Comparison of ENCODE assay signal across 1 cellular context in genomic region chr2:159615187-159615935, GRCh38.
TF ChIP-seq lines count a peak whose summit lies in the region.

No MANE protein-coding gene starts in this region.

TF ChIP-seq in HepG2, 621 proteins besides CTCF, POLR2A, EP300 and RAD21 (continued from another document):
- TF ChIP-seq ZNF878 (CRISPR knock-in tag; IDR thresholded peaks at IDR 0.05) = 0 out of 2 replicates have a peak, but pooled peaks have one; percentile 82
- no peak for TF ChIP-seq ZNF260 (CRISPR knock-in tag; IDR thresholded peaks at IDR 0.05; ENCODE audit: borderline replicate concordance, low read depth)
- peak; percentile 26; the same call in 1 of the 2 replicates for TF ChIP-seq YEATS4 (CRISPR knock-in tag; IDR thresholded peaks at IDR 0.05; ENCODE audit: borderline replicate concordance)
- TF ChIP-seq NKX3-1 (CRISPR knock-in tag; IDR thresholded peaks at IDR 0.05) = no peak
- TF ChIP-seq HNRNPUL1 (IDR thresholded peaks at IDR 0.05; ENCODE audit: low read depth, low read length) = no peak
- TF ChIP-seq ZNF576 (CRISPR knock-in tag; IDR thresholded peaks at IDR 0.05) = no peak
- no peak for TF ChIP-seq ZNF883 (CRISPR knock-in tag; IDR thresholded peaks at IDR 0.05; ENCODE audit: not compliant biosample characterization)
- no peak for TF ChIP-seq SYNCRIP (IDR thresholded peaks at IDR 0.05; ENCODE audit: insufficient read depth, low read depth, low read length)
- no peak for TF ChIP-seq ZFP36L2 (CRISPR knock-in tag; IDR thresholded peaks at IDR 0.05)
- peak; percentile 23 for TF ChIP-seq TAF15 (IDR thresholded peaks at IDR 0.05; ENCODE audit: low read depth, low read length, poor library complexity, severe bottlenecking)
- peak; percentile 58; the same call in 1 of the 2 replicates for TF ChIP-seq CSRNP1 (CRISPR knock-in tag; IDR thresholded peaks at IDR 0.05)
- TF ChIP-seq ZNF12 (CRISPR knock-in tag; IDR thresholded peaks at IDR 0.05) = peak; percentile 59; the same call in 1 of the 2 replicates
- TF ChIP-seq ZNF616 (CRISPR knock-in tag; IDR thresholded peaks at IDR 0.05; ENCODE audit: low read depth) = no peak
- no peak for TF ChIP-seq ZNF513 (CRISPR knock-in tag; conservative IDR thresholded peaks at IDR 0.05)
- peak; percentile 12 for TF ChIP-seq TBL1XR1 (IDR thresholded peaks at IDR 0.05; ENCODE audit: borderline replicate concordance, low read length, partially characterized antibody)
- TF ChIP-seq ZNF275 (CRISPR knock-in tag; IDR thresholded peaks at IDR 0.05; ENCODE audit: borderline replicate concordance) = 0 out of 2 replicates have a peak, but pooled peaks have one; percentile 29
- TF ChIP-seq, protein P1, sequence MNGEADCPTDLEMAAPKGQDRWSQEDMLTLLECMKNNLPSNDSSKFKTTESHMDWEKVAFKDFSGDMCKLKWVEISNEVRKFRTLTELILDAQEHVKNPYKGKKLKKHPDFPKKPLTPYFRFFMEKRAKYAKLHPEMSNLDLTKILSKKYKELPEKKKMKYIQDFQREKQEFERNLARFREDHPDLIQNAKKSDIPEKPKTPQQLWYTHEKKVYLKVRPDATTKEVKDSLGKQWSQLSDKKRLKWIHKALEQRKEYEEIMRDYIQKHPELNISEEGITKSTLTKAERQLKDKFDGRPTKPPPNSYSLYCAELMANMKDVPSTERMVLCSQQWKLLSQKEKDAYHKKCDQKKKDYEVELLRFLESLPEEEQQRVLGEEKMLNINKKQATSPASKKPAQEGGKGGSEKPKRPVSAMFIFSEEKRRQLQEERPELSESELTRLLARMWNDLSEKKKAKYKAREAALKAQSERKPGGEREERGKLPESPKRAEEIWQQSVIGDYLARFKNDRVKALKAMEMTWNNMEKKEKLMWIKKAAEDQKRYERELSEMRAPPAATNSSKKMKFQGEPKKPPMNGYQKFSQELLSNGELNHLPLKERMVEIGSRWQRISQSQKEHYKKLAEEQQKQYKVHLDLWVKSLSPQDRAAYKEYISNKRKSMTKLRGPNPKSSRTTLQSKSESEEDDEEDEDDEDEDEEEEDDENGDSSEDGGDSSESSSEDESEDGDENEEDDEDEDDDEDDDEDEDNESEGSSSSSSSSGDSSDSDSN (CRISPR knock-in tag; IDR thresholded peaks at IDR 0.05) = peak; percentile 98
- TF ChIP-seq CCDC6 (CRISPR knock-in tag; IDR thresholded peaks at IDR 0.05) = peak; percentile 68
- TF ChIP-seq ZBTB38 (CRISPR knock-in tag; IDR thresholded peaks at IDR 0.05) = 0 out of 2 replicates have a peak, but pooled peaks have one; percentile 23
- TF ChIP-seq LRRFIP1 (CRISPR knock-in tag; conservative IDR thresholded peaks at IDR 0.05) = no peak
- TF ChIP-seq CERS6 (CRISPR knock-in tag; IDR thresholded peaks at IDR 0.05) = no peak
- no peak for TF ChIP-seq ZNF17 (CRISPR knock-in tag; IDR thresholded peaks at IDR 0.05)
- TF ChIP-seq, protein P2, sequence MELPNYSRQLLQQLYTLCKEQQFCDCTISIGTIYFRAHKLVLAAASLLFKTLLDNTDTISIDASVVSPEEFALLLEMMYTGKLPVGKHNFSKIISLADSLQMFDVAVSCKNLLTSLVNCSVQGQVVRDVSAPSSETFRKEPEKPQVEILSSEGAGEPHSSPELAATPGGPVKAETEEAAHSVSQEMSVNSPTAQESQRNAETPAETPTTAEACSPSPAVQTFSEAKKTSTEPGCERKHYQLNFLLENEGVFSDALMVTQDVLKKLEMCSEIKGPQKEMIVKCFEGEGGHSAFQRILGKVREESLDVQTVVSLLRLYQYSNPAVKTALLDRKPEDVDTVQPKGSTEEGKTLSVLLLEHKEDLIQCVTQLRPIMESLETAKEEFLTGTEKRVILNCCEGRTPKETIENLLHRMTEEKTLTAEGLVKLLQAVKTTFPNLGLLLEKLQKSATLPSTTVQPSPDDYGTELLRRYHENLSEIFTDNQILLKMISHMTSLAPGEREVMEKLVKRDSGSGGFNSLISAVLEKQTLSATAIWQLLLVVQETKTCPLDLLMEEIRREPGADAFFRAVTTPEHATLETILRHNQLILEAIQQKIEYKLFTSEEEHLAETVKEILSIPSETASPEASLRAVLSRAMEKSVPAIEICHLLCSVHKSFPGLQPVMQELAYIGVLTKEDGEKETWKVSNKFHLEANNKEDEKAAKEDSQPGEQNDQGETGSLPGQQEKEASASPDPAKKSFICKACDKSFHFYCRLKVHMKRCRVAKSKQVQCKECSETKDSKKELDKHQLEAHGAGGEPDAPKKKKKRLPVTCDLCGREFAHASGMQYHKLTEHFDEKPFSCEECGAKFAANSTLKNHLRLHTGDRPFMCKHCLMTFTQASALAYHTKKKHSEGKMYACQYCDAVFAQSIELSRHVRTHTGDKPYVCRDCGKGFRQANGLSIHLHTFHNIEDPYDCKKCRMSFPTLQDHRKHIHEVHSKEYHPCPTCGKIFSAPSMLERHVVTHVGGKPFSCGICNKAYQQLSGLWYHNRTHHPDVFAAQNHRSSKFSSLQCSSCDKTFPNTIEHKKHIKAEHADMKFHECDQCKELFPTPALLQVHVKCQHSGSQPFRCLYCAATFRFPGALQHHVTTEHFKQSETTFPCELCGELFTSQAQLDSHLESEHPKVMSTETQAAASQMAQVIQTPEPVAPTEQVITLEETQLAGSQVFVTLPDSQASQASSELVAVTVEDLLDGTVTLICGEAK (IDR thresholded peaks at IDR 0.05) = no peak
- TF ChIP-seq, protein P2 (CRISPR knock-in tag; IDR thresholded peaks at IDR 0.05) = peak; percentile 67; the same call in 1 of the 2 replicates
- peak; percentile 33; the same call in 1 of the 2 replicates for TF ChIP-seq ZNF317 (CRISPR knock-in tag; IDR thresholded peaks at IDR 0.05)
- TF ChIP-seq SOX5 (CRISPR knock-in tag; IDR thresholded peaks at IDR 0.05; ENCODE audit: borderline replicate concordance) = peak; percentile 52; the same call in 1 of the 2 replicates
- no peak; the same call in 1 of the 2 replicates for TF ChIP-seq ZNF446 (CRISPR knock-in tag; IDR thresholded peaks at IDR 0.05)
